ENCODE assay signal across 8 cellular contexts in genomic region chr3:111979689-111980025, GRCh38. TPM values are rescaled to one million over a fixed set of nuclear protein-coding genes. Genes with fewer than 3 reads are reported as not detected.
DNase-seq lines count a peak whose midpoint lies in the region; ATAC-seq and TF ChIP-seq lines count a peak whose summit lies in the region.

No MANE protein-coding gene starts in this region.

- peaks cover 11 to 23% of the 10 kb centered on the region in 2 donors for H3K4me1 ChIP-seq in duodenal mucosa (ENCODE audit: control insufficient read depth in 1 of 2, insufficient read depth in 2 of 2, low read length in 2 of 2)

- ATAC-seq in GM18520 (IDR thresholded peaks at IDR 0.05; ENCODE audit: unreplicated experiment) (peak; percentile 8), GM21423 (IDR thresholded peaks at IDR 0.05; ENCODE audit: unreplicated experiment) (no peak)
- no peak for ATAC-seq in natural killer cell treated with Interleukin-12 subunit alpha and Interleukin-12 subunit beta and Interleukin-15 and Interleukin-18, amount 100 ng/mL, for 72 hours

- H3K27me3 Mint-ChIP-seq in natural killer cell treated with Interleukin-12 subunit alpha and Interleukin-12 subunit beta and Interleukin-15 and Interleukin-18, amount 100 ng/mL, for 72 hours, result no peaks in the 10 kb centered on the region

- no peaks in the 10 kb centered on the region for H3K36me3 ChIP-seq in duodenal mucosa (ENCODE audit: control insufficient read depth in 1 of 2, insufficient read depth in 2 of 2, low read length in 2 of 2)

- no peak for TF ChIP-seq CTCF in GM10266 (IDR thresholded peaks at IDR 0.05; ENCODE audit: control insufficient read depth, insufficient read depth, low read depth, missing control alignments)

- H3K9ac ChIP-seq in duodenal mucosa (ENCODE audit: low read depth in 1 of 2, low read length in 2 of 2), result peak overlapping the region; percentile 76 to 80

- no peaks in the 10 kb centered on the region for H3K9me3 Mint-ChIP-seq in natural killer cell treated with Interleukin-12 subunit alpha and Interleukin-12 subunit beta and Interleukin-15 and Interleukin-18, amount 100 ng/mL, for 72 hours

- peak overlapping the region; percentile 88 to 89 for H3K4me3 ChIP-seq in duodenal mucosa (ENCODE audit: low read depth in 1 of 2, low read length in 2 of 2)

- no peaks in the 10 kb centered on the region for H3K27me3 ChIP-seq in duodenal mucosa (ENCODE audit: control insufficient read depth in 1 of 2, insufficient read depth in 2 of 2, low read length in 2 of 2)

- peak; percentile 4 for DNase-seq in NCI-H345 treated with DMSO at 0.1 percent for 48 hours (lab: John Stamatoyannopoulos, UW; ENCODE audit: unreplicated experiment)
- no peak for DNase-seq in natural killer cell treated with Interleukin-12 subunit alpha and Interleukin-12 subunit beta and Interleukin-15 and Interleukin-18, amount 100 ng/mL, for 72 hours (ENCODE audit: low spot score)
- no peak for DNase-seq in GM10266 (ENCODE audit: extremely low spot score)
- no peak for DNase-seq in SIG-M5 treated with dmso at 0.1 percent for 504 hours (lab: John Stamatoyannopoulos, UW; ENCODE audit: unreplicated experiment)
- DNase-seq in GM03348 (ENCODE audit: low spot score), result no peak

- no peaks in the 10 kb centered on the region for H3K36me3 Mint-ChIP-seq in natural killer cell treated with Interleukin-12 subunit alpha and Interleukin-12 subunit beta and Interleukin-15 and Interleukin-18, amount 100 ng/mL, for 72 hours

- H3K27ac ChIP-seq in duodenal mucosa (ENCODE audit: low read depth, low read length), result no peak overlapping the region

- H3K4me1 Mint-ChIP-seq in natural killer cell treated with Interleukin-12 subunit alpha and Interleukin-12 subunit beta and Interleukin-15 and Interleukin-18, amount 100 ng/mL, for 72 hours (ENCODE audit: low read depth in 2 of 2), result peaks cover 14 to 23% of the 10 kb centered on the region in 2 donors

- peak overlapping the region; percentile 93 to 96 for H3K27ac Mint-ChIP-seq in natural killer cell treated with Interleukin-12 subunit alpha and Interleukin-12 subunit beta and Interleukin-15 and Interleukin-18, amount 100 ng/mL, for 72 hours

- no peaks in the 10 kb centered on the region for H3K9me3 ChIP-seq in duodenal mucosa (ENCODE audit: control insufficient read depth in 1 of 2, low read length in 2 of 2)

- peak overlapping the region; percentile 90 for H3K4me3 Mint-ChIP-seq in natural killer cell treated with Interleukin-12 subunit alpha and Interleukin-12 subunit beta and Interleukin-15 and Interleukin-18, amount 100 ng/mL, for 72 hours

RNA-seq across cellular contexts. Expression of gene ABHD10, which starts 0.8 kb away (rescaled TPM):
- total RNA-seq in natural killer cell treated with Interleukin-12 subunit alpha and Interleukin-12 subunit beta and Interleukin-15 and Interleukin-18, amount 100 ng/mL, for 72 hours, result 10 to 100 TPM; 27.2 to 41.6 TPM

RNA-seq across cellular contexts. Expression of gene TAGLN3, which starts 19.1 kb away (rescaled TPM):
- total RNA-seq in natural killer cell treated with Interleukin-12 subunit alpha and Interleukin-12 subunit beta and Interleukin-15 and Interleukin-18, amount 100 ng/mL, for 72 hours, result under 1 TPM in 1 of 2 donors, not detected in 1; 0.74 TPM

RNA-seq across cellular contexts. Expression of gene TMPRSS7, which starts 54.9 kb away (rescaled TPM):
- total RNA-seq in natural killer cell treated with Interleukin-12 subunit alpha and Interleukin-12 subunit beta and Interleukin-15 and Interleukin-18, amount 100 ng/mL, for 72 hours, result not detected
